ENCODE assay signal across 31 cellular contexts in genomic region chr12:128606040-128606439, GRCh38.
A peak's percentile ranks its signal among the peaks of the same experiment; 100 is the strongest.
DNase-seq lines count a peak whose midpoint lies in the region; ATAC-seq and TF ChIP-seq lines count a peak whose summit lies in the region.
"Had no signal": no experiment of that assay in that cellular context is flagged by ENCODE, and none has a peak within 500 bp of the region (broad histone marks: within the 10 kb centered on the region; RNA-seq: fewer than 3 reads in every experiment).

No MANE protein-coding gene starts in this region.

- H3K9me2 ChIP-seq in PC-9 (ENCODE audit: insufficient read depth) (no peaks in the 10 kb centered on the region), GM23338 (ENCODE audit: insufficient read depth) (no peaks in the 10 kb centered on the region)

- peaks cover 3% of the 10 kb centered on the region for H3K27me3 Mint-ChIP-seq in GM23338 (ENCODE audit: insufficient read depth, low read depth, poor library complexity)
- H3K27me3 Mint-ChIP-seq in activated T-cell treated with anti-CD3 and anti-CD28 coated beads, Interleukin-2, amount 50 U/mL, for 72 hours (ENCODE audit: low read depth) = no peaks in the 10 kb centered on the region
- H3K27me3 Mint-ChIP-seq: activated CD4-positive, alpha-beta T cell treated with anti-CD3 and anti-CD28 coated beads for 36 hours; T-helper 17 cell had no signal

- peak; percentile 22 for DNase-seq in Caki2 (ENCODE audit: low read depth)
- DNase-seq in NCI-H146 treated with DMSO at 0.1 percent for 48 hours (lab: John Stamatoyannopoulos, UW; ENCODE audit: unreplicated experiment) = peak; percentile 13
- DNase-seq in astrocyte of the spinal cord (ENCODE audit: low read depth, low spot score) = peak; percentile 57
- peak; percentile 94 for DNase-seq in mesendoderm
- no peak for DNase-seq in PC-9
- no peak for DNase-seq in GM23338 (ENCODE audit: low spot score)
- DNase-seq in activated T-cell treated with anti-CD3 and anti-CD28 coated beads, Interleukin-2, amount 50 U/mL, for 72 hours = no peak
- no peak for DNase-seq in SKM-1 (lab: John Stamatoyannopoulos, UW; ENCODE audit: unreplicated experiment)
- DNase-seq: activated CD4-positive, alpha-beta T cell treated with anti-CD3 and anti-CD28 coated beads for 36 hours; activated CD8-positive, alpha-beta memory T cell treated with anti-CD3 and anti-CD28 coated beads for 24 hours; activated naive CD4-positive, alpha-beta T cell; activated T-cell treated with anti-CD3 and anti-CD28 coated beads, Interleukin-2, amount 50 U/mL, for 1 hour; effector memory CD4-positive, alpha-beta T cell; foreskin keratinocyte; hippocampal formation; KBM-7; NCI-H1694; NCI-H2171 treated with DMSO at 0.1 percent for 48 hours; ovary; retina; stimulated activated CD4-positive, alpha-beta T cell treated with anti-CD3 and anti-CD28 coated beads, Interleukin-12 subunit alpha, Interleukin-12 subunit beta, amount 100 ng/mL, for 4 hours; stimulated activated CD4-positive, alpha-beta T cell treated with anti-CD3 and anti-CD28 coated beads, Interleukin-4, amount 100 ng/mL, for 4 hours; stimulated activated naive CD4-positive, alpha-beta T cell treated with Interleukin-2 at 50 U/mL for 16 hours; T-helper 17 cell had no signal

- BruUV-seq in PC-9 (replicated peaks; lab: Mats Ljungman, UMichigan) = no TSS peak

- no peak overlapping the region for H2BK15ac ChIP-seq in mesendoderm (replicated peaks; ENCODE audit: low read depth)

- POLR2A ChIA-PET in PC-9 (lab: Charles Lee; ENCODE audit: unreplicated experiment) = no interaction called here

- no peaks in the 10 kb centered on the region; the same call in 1 of the 3 replicates for H3K9me3 Mint-ChIP-seq in GM23338
- peaks cover 0 to 3% of the 10 kb centered on the region in 2 donors for H3K9me3 Mint-ChIP-seq in activated T-cell treated with anti-CD3 and anti-CD28 coated beads, Interleukin-2, amount 50 U/mL, for 72 hours
- H3K9me3 Mint-ChIP-seq: nephron had no signal

- H3K4me1 ChIP-seq in mesendoderm (ENCODE audit: control insufficient read depth, low read depth, low read length) (peaks cover 6% of the 10 kb centered on the region), PC-9 (replicated peaks; ENCODE audit: insufficient read depth) (no peaks in the 10 kb centered on the region), GM23338 (ENCODE audit: insufficient read depth) (no peaks in the 10 kb centered on the region)
- H3K4me1 ChIP-seq: breast epithelium, foreskin keratinocyte, SJSA1 had no signal

- peaks cover 38% of the 10 kb centered on the region for H3K36me3 Mint-ChIP-seq in GM23338 (ENCODE audit: low read depth)
- H3K36me3 Mint-ChIP-seq in activated T-cell treated with anti-CD3 and anti-CD28 coated beads, Interleukin-2, amount 50 U/mL, for 72 hours (ENCODE audit: insufficient read depth in 2 of 2) = no peaks in the 10 kb centered on the region
- H3K36me3 Mint-ChIP-seq: CD14-positive monocyte had no signal

- no peak overlapping the region for H3K4ac ChIP-seq in mesendoderm (ENCODE audit: low read depth, low read length)

- H3K27ac Mint-ChIP-seq in GM23338 = no peak overlapping the region
- H3K27ac Mint-ChIP-seq in activated T-cell treated with anti-CD3 and anti-CD28 coated beads, Interleukin-2, amount 50 U/mL, for 72 hours = no peak overlapping the region
- H3K27ac Mint-ChIP-seq: activated CD4-positive, alpha-beta T cell treated with anti-CD3 and anti-CD28 coated beads for 36 hours; CD14-positive monocyte; nephron; T-helper 17 cell had no signal

- H3K4me3 ChIP-seq in astrocyte of the spinal cord (ENCODE audit: low read depth, low read length) (no peak overlapping the region), mesendoderm (ENCODE audit: low read length) (no peak overlapping the region), PC-9 (no peak overlapping the region), GM23338 (no peak overlapping the region)
- H3K4me3 ChIP-seq: breast epithelium, ovary, SJSA1, thoracic aorta had no signal

- H3K9me3 ChIP-seq in PC-9 (ENCODE audit: insufficient read depth, low read depth) = no peaks in the 10 kb centered on the region
- H3K9me3 ChIP-seq: breast epithelium, ovary, thoracic aorta had no signal

- no peaks in the 10 kb centered on the region for H3F3A ChIP-seq in PC-9 (ENCODE audit: insufficient read depth, low read depth)
- H3F3A ChIP-seq in GM23338 (replicated peaks; ENCODE audit: low read depth) = no peaks in the 10 kb centered on the region

- no peaks in the 10 kb centered on the region for H3K79me1 ChIP-seq in mesendoderm (ENCODE audit: low read length)

- H3K4me2 ChIP-seq in mesendoderm (ENCODE audit: low read length) = no peak overlapping the region
- no peak overlapping the region for H3K4me2 ChIP-seq in PC-9
- H3K4me2 ChIP-seq in GM23338 = no peak overlapping the region

- no peak overlapping the region for H3K56ac ChIP-seq in mesendoderm (ENCODE audit: low read length)

- H3K27ac ChIP-seq in mesendoderm (ENCODE audit: low read depth, low read length) (no peak overlapping the region), PC-9 (no peak overlapping the region), GM23338 (ENCODE audit: low read depth) (no peak overlapping the region)
- H3K27ac ChIP-seq: breast epithelium, foreskin keratinocyte, ovary, SJSA1, thoracic aorta had no signal

- no peak overlapping the region for H4K5ac ChIP-seq in mesendoderm (ENCODE audit: low read length)

- intact Hi-C loops in PC-9 (cut with micrococcal nuclease; ENCODE audit: unreplicated experiment) = no loop called here

- no peak overlapping the region for H2BK5ac ChIP-seq in mesendoderm (ENCODE audit: low read length)

- CTCF ChIA-PET in PC-9 (lab: Charles Lee) = no interaction called here

- H3K27me3 ChIP-seq in mesendoderm (ENCODE audit: insufficient read depth, low read length, poor library complexity) = no peaks in the 10 kb centered on the region
- H3K27me3 ChIP-seq in PC-9 (ENCODE audit: insufficient read depth, low read depth) = peaks cover 11% of the 10 kb centered on the region
- H3K27me3 ChIP-seq in GM23338 (ENCODE audit: insufficient read depth) = no peaks in the 10 kb centered on the region
- H3K27me3 ChIP-seq: breast epithelium, foreskin keratinocyte, ovary, SJSA1 had no signal

- H3K79me2 ChIP-seq in mesendoderm (ENCODE audit: control insufficient read depth, insufficient read depth, low read length) (no peaks in the 10 kb centered on the region), PC-9 (ENCODE audit: low read depth) (no peaks in the 10 kb centered on the region), GM23338 (replicated peaks; ENCODE audit: insufficient read depth) (no peaks in the 10 kb centered on the region)

- no peak for ATAC-seq in GM23338
- ATAC-seq in activated T-cell treated with anti-CD3 and anti-CD28 coated beads, Interleukin-2, amount 50 U/mL, for 72 hours (replicated peaks in 1 of 2) = no peak
- ATAC-seq: activated CD4-positive, alpha-beta T cell treated with anti-CD3 and anti-CD28 coated beads for 36 hours; esophagus mucosa; foreskin keratinocyte; Panc1; T-helper 17 cell had no signal

- H2BK120ac ChIP-seq in mesendoderm (ENCODE audit: low read depth, low read length) = no peak overlapping the region

- no peak overlapping the region for H4K8ac ChIP-seq in mesendoderm (ENCODE audit: low read depth, low read length)

- H3K18ac ChIP-seq in mesendoderm (ENCODE audit: low read length) = no peak overlapping the region

- H3K4me3 Mint-ChIP-seq in GM23338 = no peak overlapping the region
- H3K4me3 Mint-ChIP-seq in activated T-cell treated with anti-CD3 and anti-CD28 coated beads, Interleukin-2, amount 50 U/mL, for 72 hours = no peak overlapping the region
- H3K4me3 Mint-ChIP-seq: activated CD4-positive, alpha-beta T cell treated with anti-CD3 and anti-CD28 coated beads for 36 hours; CD14-positive monocyte; nephron; T-helper 17 cell had no signal

- H2AK5ac ChIP-seq in mesendoderm (ENCODE audit: low read length) = no peak overlapping the region

- no peak overlapping the region for H3K9ac ChIP-seq in mesendoderm (ENCODE audit: low read length)

- no CpG with 5 or more reads among the region's 4 CpGs for WGBS in mesendoderm (ENCODE audit: extremely low coverage, insufficient coverage, low lambda C conversion rate)

- no peak overlapping the region for H3K23ac ChIP-seq in mesendoderm (ENCODE audit: low read length)

- no peaks in the 10 kb centered on the region for H3K4me1 Mint-ChIP-seq in GM23338
- no peaks in the 10 kb centered on the region for H3K4me1 Mint-ChIP-seq in activated T-cell treated with anti-CD3 and anti-CD28 coated beads, Interleukin-2, amount 50 U/mL, for 72 hours (ENCODE audit: low read depth)
- H3K4me1 Mint-ChIP-seq: activated CD4-positive, alpha-beta T cell treated with anti-CD3 and anti-CD28 coated beads for 36 hours; CD14-positive monocyte; T-helper 17 cell had no signal

- in situ Hi-C loops in Caki2 (cut with HindIII; ENCODE audit: low pct_unique_long_range_greater_than_20kb, low sequenced_read_pairs) (no loop called here), astrocyte of the spinal cord (cut with HindIII; ENCODE audit: low sequenced_read_pairs) (no loop called here)

- TF ChIP-seq CTCF in astrocyte of the spinal cord (IDR thresholded peaks at IDR 0.05; ENCODE audit: low read depth, low read length) (no peak), PC-9 (conservative IDR thresholded peaks at IDR 0.05) (no peak), GM23338 (conservative IDR thresholded peaks at IDR 0.05; ENCODE audit: low read depth in 2 of 2) (no peak)

- H4K20me1 ChIP-seq in PC-9 (ENCODE audit: insufficient read depth) (no peaks in the 10 kb centered on the region), GM23338 (replicated peaks; ENCODE audit: insufficient read depth) (no peaks in the 10 kb centered on the region)

- no peaks in the 10 kb centered on the region for H3K36me3 ChIP-seq in mesendoderm (ENCODE audit: control insufficient read depth, insufficient read depth, low read length)
- no peaks in the 10 kb centered on the region for H3K36me3 ChIP-seq in PC-9 (ENCODE audit: low read depth)
- no peaks in the 10 kb centered on the region; the same call in 1 of the 2 replicates for H3K36me3 ChIP-seq in GM23338 (ENCODE audit: insufficient read depth)
- H3K36me3 ChIP-seq: breast epithelium, ovary, SJSA1, thoracic aorta had no signal

- H2AFZ ChIP-seq in PC-9 (no peak overlapping the region), GM23338 (no peak overlapping the region)

TF ChIP-seq in GM23338, 12 proteins besides CTCF, POLR2A, EP300 and RAD21:
- TF ChIP-seq ETS1 (IDR thresholded peaks at IDR 0.05) = no peak

Comparison
In these comparisons a context has a peak if more than half of its experiments do, and no peak if none do; other contexts are left out.
1. DNase-seq: peak in Caki2 (single experiment), NCI-H146 treated with DMSO at 0.1 percent for 48 hours (single experiment), astrocyte of the spinal cord (single experiment) and mesendoderm (single experiment); none in PC-9 (0 of 2), GM23338 (single experiment), activated T-cell treated with anti-CD3 and anti-CD28 coated beads, Interleukin-2, amount 50 U/mL, for 72 hours (0 of 2) and SKM-1 (single experiment).